8 cellular contexts compared by ENCODE assay signal in the genomic region with DNA sequence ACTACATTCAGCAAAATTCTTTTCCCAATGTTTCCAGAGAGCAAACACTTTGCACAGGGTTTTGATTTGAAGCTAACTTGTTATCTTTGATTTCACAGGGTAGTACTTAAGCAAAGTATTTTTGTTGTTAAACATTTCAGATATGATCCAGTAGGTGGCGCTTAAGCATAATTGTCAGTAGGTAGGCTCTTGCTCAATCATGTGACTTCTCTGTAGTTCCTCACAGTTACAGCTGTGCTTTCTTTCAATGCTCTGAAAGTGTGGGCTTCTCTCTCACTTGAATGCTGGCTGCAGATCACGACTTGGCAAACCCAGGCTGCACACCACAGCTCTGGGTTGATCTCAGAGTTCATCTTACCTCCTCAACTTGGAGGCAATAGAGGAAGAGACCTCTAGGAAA.
A peak's percentile ranks its signal among the peaks of the same experiment; 100 is the strongest.
DNase-seq lines count a peak whose midpoint lies in the region; ATAC-seq and TF ChIP-seq lines count a peak whose summit lies in the region.

No MANE protein-coding gene starts in this region.

- H3K4me1 Mint-ChIP-seq in chondrocyte (ENCODE audit: low read depth) (no peaks in the 10 kb centered on the region), progenitor cell of endocrine pancreas (ENCODE audit: low read depth) (peaks cover 2% of the 10 kb centered on the region)

- no peaks in the 10 kb centered on the region for H3K36me3 Mint-ChIP-seq in chondrocyte (ENCODE audit: low read depth)
- H3K36me3 Mint-ChIP-seq in progenitor cell of endocrine pancreas (ENCODE audit: insufficient read depth): no peaks in the 10 kb centered on the region

- H3K4me3 Mint-ChIP-seq in chondrocyte (ENCODE audit: unreplicated experiment) (no peak overlapping the region), progenitor cell of endocrine pancreas (ENCODE audit: low read depth) (no peak overlapping the region)

- peak; percentile 65 for TF ChIP-seq CTCF in chondrocyte (IDR thresholded peaks at IDR 0.05)
- peak; percentile 48 for TF ChIP-seq CTCF in progenitor cell of endocrine pancreas (IDR thresholded peaks at IDR 0.05; ENCODE audit: unreplicated experiment)

- no peak overlapping the region for H3K27ac Mint-ChIP-seq in chondrocyte (ENCODE audit: unreplicated experiment)
- H3K27ac Mint-ChIP-seq in progenitor cell of endocrine pancreas: no peak overlapping the region

- peak; percentile 21 for DNase-seq in GDM1 (lab: John Stamatoyannopoulos, UW)
- peak; percentile 59 for DNase-seq in MV-4-11 (lab: John Stamatoyannopoulos, UW)
- no peak for DNase-seq in chondrocyte (ENCODE audit: low spot score)
- no peak for DNase-seq in progenitor cell of endocrine pancreas (ENCODE audit: low spot score, unreplicated experiment)
- DNase-seq in activated CD4-positive, CD25-positive, alpha-beta regulatory T cell treated with anti-CD3 and anti-CD28 coated beads, Interleukin-2, amount 50 U/mL, for 72 hours: no peak
- no peak for DNase-seq in cerebellum (ENCODE audit: low spot score)
- DNase-seq in cerebellar cortex (ENCODE audit: low spot score): no peak

- H3K9me3 Mint-ChIP-seq in chondrocyte (ENCODE audit: low read depth) (peaks cover 53% of the 10 kb centered on the region), progenitor cell of endocrine pancreas (ENCODE audit: low read depth) (peaks cover 50% of the 10 kb centered on the region)

- ATAC-seq in GM21576 (IDR thresholded peaks at IDR 0.05; ENCODE audit: unreplicated experiment): peak; percentile 89

- no peaks in the 10 kb centered on the region for H3K27me3 Mint-ChIP-seq in chondrocyte (ENCODE audit: low read depth)
- no peaks in the 10 kb centered on the region for H3K27me3 Mint-ChIP-seq in progenitor cell of endocrine pancreas

Comparison
In these comparisons a context has a peak if more than half of its experiments do, and no peak if none do; other contexts are left out.
1. DNase-seq: peak in GDM1 (single experiment) and MV-4-11 (single experiment); none in chondrocyte (single experiment), progenitor cell of endocrine pancreas (single experiment), activated CD4-positive, CD25-positive, alpha-beta regulatory T cell treated with anti-CD3 and anti-CD28 coated beads, Interleukin-2, amount 50 U/mL, for 72 hours (single experiment), cerebellum (single experiment) and cerebellar cortex (single experiment).